In genomic region chr19:49877879-49878743, GRCh38 we compare ENCODE assay signal across 8 cellular contexts. TPM values are rescaled to one million over a fixed set of nuclear protein-coding genes. Genes with fewer than 3 reads are reported as not detected.
A peak's percentile ranks its signal among the peaks of the same experiment; 100 is the strongest.
DNase-seq lines count a peak whose midpoint lies in the region; ATAC-seq and TF ChIP-seq lines count a peak whose summit lies in the region.

No MANE protein-coding gene starts in this region.

- no peak for TF ChIP-seq POLR2A in HCT116 (IDR thresholded peaks at IDR 0.05; ENCODE audit: borderline replicate concordance, extremely low read depth, insufficient read depth, insufficient read length)
- no peak for TF ChIP-seq POLR2A in testis (IDR thresholded peaks at IDR 0.05)

- no TSS peak for BruUV-seq in HCT116 (replicated peaks; lab: Mats Ljungman, UMichigan)

- H3K9ac ChIP-seq in HCT116 (ENCODE audit: low read length) (peak overlapping the region; percentile 93), MM.1S (ENCODE audit: low read length) (peak overlapping the region; percentile 97)

- H3K27ac Mint-ChIP-seq in activated naive CD4-positive, alpha-beta T cell treated with anti-CD3 and anti-CD28 coated beads for 36 hours = no peak overlapping the region

- H3K27me3 Mint-ChIP-seq in activated naive CD4-positive, alpha-beta T cell treated with anti-CD3 and anti-CD28 coated beads for 36 hours (ENCODE audit: low read depth) = no peaks in the 10 kb centered on the region

- H3K4me1 ChIP-seq in HCT116 (ENCODE audit: control insufficient read depth in 1 of 2, insufficient read depth in 2 of 2, low read length in 2 of 2) (peaks cover 11 to 28% of the 10 kb centered on the region in 2 experiments), MM.1S (ENCODE audit: low read length) (peaks cover 4% of the 10 kb centered on the region; the same call in 1 of the 2 replicates), testis (peaks cover 19% of the 10 kb centered on the region)

- POLR2A ChIA-PET in HCT116 (lab: Charles Lee) = interaction anchor here (1.6 kb wide), 1 partner anchor 9 kb away, joined by 5 read pairs; no protein-coding TSS in a partner anchor

- H3K9me3 Mint-ChIP-seq in activated naive CD4-positive, alpha-beta T cell treated with anti-CD3 and anti-CD28 coated beads for 36 hours = no peaks in the 10 kb centered on the region

- H3K36me3 Mint-ChIP-seq in activated naive CD4-positive, alpha-beta T cell treated with anti-CD3 and anti-CD28 coated beads for 36 hours (ENCODE audit: low read depth) = peaks cover 15% of the 10 kb centered on the region

- peak overlapping the region; percentile 79 to 89 for H3K4me3 ChIP-seq in HCT116 (replicated peaks in 1 of 2; ENCODE audit: low read depth in 1 of 2, low read length in 2 of 2)
- H3K4me3 ChIP-seq in MM.1S (ENCODE audit: low read length) = peak overlapping the region; percentile 99
- peak overlapping the region; percentile 73 to 99 for H3K4me3 ChIP-seq in testis

- no peak for TF ChIP-seq RAD21 in HCT116 (IDR thresholded peaks at IDR 0.05; ENCODE audit: low read depth)

- CTCF ChIA-PET in HCT116 (lab: Charles Lee) = no interaction called here
- CTCF ChIA-PET in activated naive CD4-positive, alpha-beta T cell treated with anti-CD3 and anti-CD28 coated beads for 36 hours (lab: Charles Lee) = no interaction called here

- H3K4me3 Mint-ChIP-seq in activated naive CD4-positive, alpha-beta T cell treated with anti-CD3 and anti-CD28 coated beads for 36 hours = no peak overlapping the region

- H3K36me3 ChIP-seq in HCT116 (ENCODE audit: control insufficient read depth in 1 of 2, insufficient read depth in 2 of 2, low read length in 2 of 2) = peaks cover 8 to 16% of the 10 kb centered on the region in 2 experiments
- no peaks in the 10 kb centered on the region; the same call in 1 of the 2 replicates for H3K36me3 ChIP-seq in MM.1S (replicated peaks; ENCODE audit: insufficient read depth, low read length)
- no peaks in the 10 kb centered on the region for H3K36me3 ChIP-seq in testis (ENCODE audit: low read depth, missing control alignments)

- DNase-seq in GM04503 (ENCODE audit: low read depth) (peak; percentile 77), HCT116 (ENCODE audit: low read depth, low spot score) (peak; percentile 93), MM.1S (peak; percentile 99), SIG-M5 (lab: John Stamatoyannopoulos, UW) (peak; percentile 58), germinal center (ENCODE audit: low spot score) (peak; percentile 96), occipital lobe (lab: John Stamatoyannopoulos, UW) (peak; percentile 95), testis (peak; percentile 99)
- DNase-seq in activated naive CD4-positive, alpha-beta T cell treated with anti-CD3 and anti-CD28 coated beads for 36 hours = peak; percentile 99

- no peaks in the 10 kb centered on the region for H3K27me3 ChIP-seq in HCT116 (ENCODE audit: insufficient read depth, low read length)
- no peaks in the 10 kb centered on the region for H3K27me3 ChIP-seq in MM.1S (replicated peaks; ENCODE audit: insufficient read depth, low read length)
- H3K27me3 ChIP-seq in testis = no peaks in the 10 kb centered on the region

- H4K20me1 ChIP-seq in HCT116 (ENCODE audit: insufficient read depth) (no peaks in the 10 kb centered on the region), MM.1S (ENCODE audit: insufficient read depth, low read length) (no peaks in the 10 kb centered on the region)

- H2AFZ ChIP-seq in HCT116 (ENCODE audit: low read depth, low read length, poor library complexity, severe bottlenecking) = no peak overlapping the region
- H2AFZ ChIP-seq in MM.1S (ENCODE audit: low read length) = peak overlapping the region; percentile 88

- H3K4me2 ChIP-seq in HCT116 (ENCODE audit: low read length) = peak overlapping the region; percentile 99
- H3K4me2 ChIP-seq in MM.1S (ENCODE audit: low read depth, low read length) = peak overlapping the region; percentile 96

- RAD21 ChIA-PET in HCT116 (lab: Charles Lee; ENCODE audit: low non-redundant PET in 1 of 2, low total read pairs in 2 of 2, uncharacterized antibody in 2 of 2, unreplicated experiment in 2 of 2) = no interaction called here

- WGBS in testis, 2 donors = 2 to 6% methylated on average over 27 to 41 of the region's 41 CpGs

- H3K79me2 ChIP-seq in HCT116 (ENCODE audit: insufficient read depth, low read length) (peaks cover 32% of the 10 kb centered on the region), MM.1S (ENCODE audit: low read length) (peaks cover 49% of the 10 kb centered on the region)

- H3K9me3 ChIP-seq in HCT116 (ENCODE audit: control insufficient read depth in 1 of 2, insufficient read depth in 1 of 2, low read depth in 1 of 2, low read length in 2 of 2) (peaks cover 0 to 6% of the 10 kb centered on the region in 2 experiments; a peak in 1 of 4 replicates), MM.1S (replicated peaks; ENCODE audit: insufficient read depth, low read length) (no peaks in the 10 kb centered on the region), testis (no peaks in the 10 kb centered on the region)

- H3K27ac ChIP-seq in HCT116 (ENCODE audit: low read depth, low read length) (peak overlapping the region; percentile 98), MM.1S (ENCODE audit: low read length) (peak overlapping the region; percentile 95), testis (peak overlapping the region; percentile 99 to 100)

- H3K4me1 Mint-ChIP-seq in activated naive CD4-positive, alpha-beta T cell treated with anti-CD3 and anti-CD28 coated beads for 36 hours (ENCODE audit: low read depth) = peaks cover 28% of the 10 kb centered on the region

- peak; percentile 81 for ATAC-seq in HCT116

- H3K9me2 ChIP-seq in HCT116 (ENCODE audit: insufficient read depth) (no peaks in the 10 kb centered on the region), MM.1S (replicated peaks; ENCODE audit: insufficient read depth, low read length) (no peaks in the 10 kb centered on the region)

- intact Hi-C loops in HCT116 (cut with micrococcal nuclease) = loop anchor here (1.0 kb wide), 1 partner anchor 9 kb away; no protein-coding TSS in a partner anchor
- intact Hi-C loops in activated naive CD4-positive, alpha-beta T cell treated with anti-CD3 and anti-CD28 coated beads for 36 hours (cut with micrococcal nuclease) = loop anchor here (1.0 to 10.0 kb wide), 12 partner anchors 9 to 543 kb away; partner anchors contain the start of genes ATF5, CD37, FUZ and NUP62
- intact Hi-C loops in testis (cut with DNase I; ENCODE audit: low total_unique reads) = no loop called here

- peaks cover 4% of the 10 kb centered on the region; the same call in 1 of the 2 replicates for H3F3A ChIP-seq in MM.1S (ENCODE audit: insufficient read depth, low read length)

- TF ChIP-seq CTCF in HCT116 (IDR thresholded peaks at IDR 0.05 in 2 of 3, conservative IDR thresholded peaks at IDR 0.05 in 1 of 3; ENCODE audit: borderline replicate concordance in 1 of 3, insufficient read depth in 1 of 3, low read depth in 2 of 3, low read length in 2 of 3) = no peak
- TF ChIP-seq CTCF in MM.1S (IDR thresholded peaks at IDR 0.05; ENCODE audit: low read length) = no peak
- TF ChIP-seq CTCF in testis (IDR thresholded peaks at IDR 0.05) = no peak

TF ChIP-seq in HCT116, 20 proteins besides CTCF, POLR2A, EP300 and RAD21:
- peak; percentile 50; the same call in 1 of the 2 replicates for TF ChIP-seq POLR2AphosphoS5 (IDR thresholded peaks at IDR 0.05; ENCODE audit: low read depth, low read length)
- no peak for TF ChIP-seq FOSL1 (IDR thresholded peaks at IDR 0.05; ENCODE audit: low read depth)
- TF ChIP-seq YY1 (IDR thresholded peaks at IDR 0.05; ENCODE audit: extremely low read depth, insufficient replicate concordance, low read depth, low read length) = peak; percentile 39
- no peak for TF ChIP-seq EZH2 (IDR thresholded peaks at IDR 0.05)

RNA-seq across cellular contexts. Expression of gene TBC1D17, which starts 0.6 kb away (rescaled TPM):
- 32.9 TPM for total RNA-seq in HCT116 (2021; ENCODE audit: unreplicated experiment)
- polyA plus RNA-seq in HCT116 (2012) = 25.9 and 27.8 TPM in 2 replicates
- 10 to 100 TPM; 29.8 to 32.4 TPM for total RNA-seq in activated naive CD4-positive, alpha-beta T cell treated with anti-CD3 and anti-CD28 coated beads for 36 hours
- total RNA-seq in occipital lobe = 6.1 TPM
- total RNA-seq in testis = 10 to 100 TPM; 47.2 to 49.1 TPM
- 31.1 TPM for polyA plus RNA-seq in testis (ENCODE audit: insufficient read depth, low read depth, low replicate concordance)

RNA-seq across cellular contexts. Expression of gene AKT1S1, which starts 1.0 kb away (rescaled TPM):
- total RNA-seq in HCT116 (2021; ENCODE audit: unreplicated experiment) (70.6 TPM), occipital lobe (3.9 TPM), testis (10 to 100 TPM; 35.0 to 35.7 TPM)
- 49.3 and 54.5 TPM in 2 replicates for polyA plus RNA-seq in HCT116 (2012)
- 10 to 100 TPM; 13.3 to 14.2 TPM for total RNA-seq in activated naive CD4-positive, alpha-beta T cell treated with anti-CD3 and anti-CD28 coated beads for 36 hours
- 42.8 TPM for polyA plus RNA-seq in testis (ENCODE audit: insufficient read depth, low read depth, low replicate concordance)

RNA-seq across cellular contexts. Expression of gene PNKP, which starts 10.7 kb away (rescaled TPM):
- total RNA-seq in HCT116 (2021; ENCODE audit: unreplicated experiment) (129 TPM), occipital lobe (24.0 TPM), testis (100 to 1,000 TPM; 110 to 125 TPM)
- 53.4 and 61.0 TPM in 2 replicates for polyA plus RNA-seq in HCT116 (2012)
- total RNA-seq in activated naive CD4-positive, alpha-beta T cell treated with anti-CD3 and anti-CD28 coated beads for 36 hours = 10 to 100 TPM; 64.4 to 65.9 TPM
- 45.5 TPM for polyA plus RNA-seq in testis (ENCODE audit: insufficient read depth, low read depth, low replicate concordance)

RNA-seq across cellular contexts. Expression of gene IL4I1, which starts 18.6 kb away (rescaled TPM):
- total RNA-seq in HCT116 (2021; ENCODE audit: unreplicated experiment) (0.71 TPM), occipital lobe (not detected), testis (10 to 100 TPM; 17.1 to 20.4 TPM)
- 0.57 and 0.85 TPM in 2 replicates for polyA plus RNA-seq in HCT116 (2012)
- total RNA-seq in activated naive CD4-positive, alpha-beta T cell treated with anti-CD3 and anti-CD28 coated beads for 36 hours = 1 to 10 TPM; 7.2 to 7.5 TPM
- 61.9 TPM for polyA plus RNA-seq in testis (ENCODE audit: insufficient read depth, low read depth, low replicate concordance)

RNA-seq across cellular contexts. Expression of gene PTOV1, which starts 27.2 kb away (rescaled TPM):
- 236 TPM for total RNA-seq in HCT116 (2021; ENCODE audit: unreplicated experiment)
- polyA plus RNA-seq in HCT116 (2012) = 179 and 183 TPM in 2 replicates
- 10 to 100 TPM; 66.0 to 68.0 TPM for total RNA-seq in activated naive CD4-positive, alpha-beta T cell treated with anti-CD3 and anti-CD28 coated beads for 36 hours
- total RNA-seq in occipital lobe = 99.2 TPM
- total RNA-seq in testis = 100 to 1,000 TPM; 257 to 260 TPM
- polyA plus RNA-seq in testis (ENCODE audit: insufficient read depth, low read depth, low replicate concordance) = 235 TPM

Comparison
In these comparisons a context has a peak if more than half of its experiments do, and no peak if none do; other contexts are left out.
1. Peak in every context shown above with its lines: DNase-seq, ATAC-seq, H3K4me3 ChIP-seq and H3K27ac ChIP-seq.